In genomic region chr6:11185204-11185842, GRCh38 we compare ENCODE assay signal across 23 cellular contexts. TPM values are rescaled to one million over a fixed set of nuclear protein-coding genes. Genes with fewer than 3 reads are reported as not detected.
A peak's percentile ranks its signal among the peaks of the same experiment; 100 is the strongest.
DNase-seq lines count a peak whose midpoint lies in the region; ATAC-seq, FAIRE-seq and TF ChIP-seq lines count a peak whose summit lies in the region.
"Had no signal": no experiment of that assay in that cellular context is flagged by ENCODE, and none has a peak within 500 bp of the region (broad histone marks: within the 10 kb centered on the region; RNA-seq: fewer than 3 reads in every experiment).

No MANE protein-coding gene starts in this region.

- no peaks in the 10 kb centered on the region for H3K4me1 ChIP-seq in heart right ventricle
- H3K4me1 ChIP-seq in right atrium auricular region, result no peaks in the 10 kb centered on the region
- H3K4me1 ChIP-seq in K562 (replicated peaks in 1 of 2; ENCODE audit: control insufficient read depth in 2 of 2, insufficient read depth in 2 of 2, low read length in 2 of 2), result no peaks in the 10 kb centered on the region; a peak in 1 of 5 replicates
- H3K4me1 ChIP-seq: BLaER1 had no signal

- H3K9me1 ChIP-seq in K562 (ENCODE audit: control insufficient read depth, insufficient read depth, low read length), result no peaks in the 10 kb centered on the region

- H3K4me3 Mint-ChIP-seq in immature natural killer cell (no peak overlapping the region), type B pancreatic cell (no peak overlapping the region)
- H3K4me3 Mint-ChIP-seq: CD4-positive, alpha-beta memory T cell; HFFc6 had no signal

- H3K9me3 Mint-ChIP-seq in immature natural killer cell, result no peaks in the 10 kb centered on the region
- H3K9me3 Mint-ChIP-seq in type B pancreatic cell, result no peaks in the 10 kb centered on the region
- H3K9me3 Mint-ChIP-seq: HFFc6 had no signal

- TF ChIP-seq RAD21 in K562 (CRISPR knock-in tag; conservative IDR thresholded peaks at IDR 0.05 in 1 of 2, IDR thresholded peaks at IDR 0.05 in 1 of 2), result no peak

- peak overlapping the region; percentile 10 to 62 (median 30) for H3K27ac Mint-ChIP-seq in immature natural killer cell
- no peak overlapping the region for H3K27ac Mint-ChIP-seq in type B pancreatic cell
- H3K27ac Mint-ChIP-seq: HFFc6 had no signal

- H3K9me3 ChIP-seq in heart right ventricle (peaks cover 0 to 12% (median 0%) of the 10 kb centered on the region in 11 donors), right atrium auricular region (peaks cover 0 to 9% of the 10 kb centered on the region in 2 donors), K562 (replicated peaks; ENCODE audit: control insufficient read depth, insufficient read depth, low read depth, low read length) (no peaks in the 10 kb centered on the region)

- in situ Hi-C loops in K562 (cut with MboI), result no loop called here

- no peaks in the 10 kb centered on the region for H3K27me3 ChIP-seq in heart right ventricle
- H3K27me3 ChIP-seq in right atrium auricular region, result no peaks in the 10 kb centered on the region
- peaks cover 11 to 21% of the 10 kb centered on the region in 2 experiments for H3K27me3 ChIP-seq in K562 (ENCODE audit: control insufficient read depth in 2 of 2, insufficient read depth in 2 of 2, low read length in 2 of 2)
- H3K27me3 ChIP-seq: BLaER1 had no signal

- H3K9ac ChIP-seq in K562 (ENCODE audit: insufficient read depth in 1 of 2, low read depth in 2 of 2, low read length in 2 of 2), result no peak overlapping the region
- H3K9ac ChIP-seq: BLaER1, KMS-11 had no signal

- H3K4me1 Mint-ChIP-seq in immature natural killer cell (peaks cover 3 to 26% of the 10 kb centered on the region in 2 donors), type B pancreatic cell (ENCODE audit: unreplicated experiment) (no peaks in the 10 kb centered on the region)

- intact Hi-C loops in heart right ventricle (cut with DNase I) (no loop called here), K562 (cut with micrococcal nuclease) (no loop called here)

- TF ChIP-seq EP300 in K562 (IDR thresholded peaks at IDR 0.05; ENCODE audit: low read length), result no peak

- H3K4me3 ChIP-seq in heart right ventricle, result no peak overlapping the region
- no peak overlapping the region for H3K4me3 ChIP-seq in right atrium auricular region
- H3K4me3 ChIP-seq in K562, result no peak overlapping the region
- H3K4me3 ChIP-seq: BLaER1 had no signal

- no peaks in the 10 kb centered on the region for H4K20me1 ChIP-seq in K562 (replicated peaks; ENCODE audit: control insufficient read depth, insufficient read depth, low read length)
- H4K20me1 ChIP-seq: BLaER1 had no signal

- DNase-seq in heart right ventricle (no peak), right atrium auricular region (ENCODE audit: low spot score) (no peak), K562 (ENCODE audit: extremely low read depth in 1 of 4, low spot score in 3 of 4) (no peak), immature natural killer cell (no peak), type B pancreatic cell (ENCODE audit: extremely low spot score, unreplicated experiment) (peak; percentile 24), NCI-H1436 (lab: John Stamatoyannopoulos, UW) (no peak), NCI-H2081 treated with DMSO at 0.1 percent for 48 hours (lab: John Stamatoyannopoulos, UW) (no peak), DMS53 treated with DMSO at 0.1 percent for 48 hours (lab: John Stamatoyannopoulos, UW; ENCODE audit: unreplicated experiment) (no peak)
- DNase-seq: CD4-positive, alpha-beta memory T cell; DMS153; H7; HFFc6; NCI-H1417 treated with DMSO at 0.1 percent for 48 hours; NCI-H1930; NCI-H2171; NCI-H446; NCI-H526 treated with DMSO at 0.1 percent for 48 hours had no signal

- H3K36me3 Mint-ChIP-seq in immature natural killer cell (peaks cover 39 to 77% (median 54%) of the 10 kb centered on the region in 3 donors), type B pancreatic cell (peaks cover 38% of the 10 kb centered on the region)

- TF ChIP-seq CTCF in heart right ventricle (IDR thresholded peaks at IDR 0.05) (no peak), right atrium auricular region (IDR thresholded peaks at IDR 0.05) (no peak), K562 (IDR thresholded peaks at IDR 0.05 in 2 of 3, conservative IDR thresholded peaks at IDR 0.05 in 1 of 3; ENCODE audit: insufficient read depth in 2 of 3, low read depth in 1 of 3, low read length in 3 of 3) (no peak), type B pancreatic cell (conservative IDR thresholded peaks at IDR 0.05) (no peak)

- H3K4me2 ChIP-seq in K562 (ENCODE audit: insufficient read depth, low read length), result peak overlapping the region; percentile 62
- H3K4me2 ChIP-seq: BLaER1, KMS-11 had no signal

- TF ChIP-seq POLR2A in K562 (conservative IDR thresholded peaks at IDR 0.05), result no peak

- BruUV-seq in K562 (replicated peaks; lab: Mats Ljungman, UMichigan), result no TSS peak

- H3K36me3 ChIP-seq in heart right ventricle, result peaks cover 0 to 78% (median 54%) of the 10 kb centered on the region in 9 donors
- peaks cover 55% of the 10 kb centered on the region for H3K36me3 ChIP-seq in right atrium auricular region
- no peaks in the 10 kb centered on the region for H3K36me3 ChIP-seq in K562 (ENCODE audit: control insufficient read depth, insufficient read depth, low read length)

- H3K27me3 Mint-ChIP-seq in immature natural killer cell (ENCODE audit: low read depth in 3 of 3) (no peaks in the 10 kb centered on the region), type B pancreatic cell (no peaks in the 10 kb centered on the region)
- H3K27me3 Mint-ChIP-seq: CD4-positive, alpha-beta memory T cell had no signal

- WGBS in heart right ventricle, 2 donors, result 85 to 86% methylated on average over 17 of the region's 17 CpGs
- WGBS in K562 (ENCODE audit: insufficient coverage, low coverage, missing lambda C conversion rate), result 1% methylated on average over 17 of the region's 17 CpGs

- H3K27ac ChIP-seq in heart right ventricle (no peak overlapping the region), right atrium auricular region (no peak overlapping the region), K562 (ENCODE audit: extremely low read depth, low read depth, low read length) (no peak overlapping the region)
- H3K27ac ChIP-seq: BLaER1, KMS-11 had no signal

- CTCF ChIA-PET in K562 (lab: Yijun Ruan, JAX; ENCODE audit: low intra/inter-chr PET ratio), result no interaction called here

- no peak for FAIRE-seq in K562 (lab: Jason Lieb, UNC)
- FAIRE-seq: A204.1, GM12892, GM18507 had no signal

- peak overlapping the region; percentile 84 for H2AFZ ChIP-seq in K562 (ENCODE audit: low read depth, low read length)

- POLR2A ChIA-PET in K562 (lab: Yijun Ruan, JAX), result no interaction called here

- no peaks in the 10 kb centered on the region for H3K79me2 ChIP-seq in K562 (ENCODE audit: control insufficient read depth, insufficient read depth, low read length)

- ATAC-seq in heart right ventricle, result peak in 5 of 8 donors; percentile 20 to 38 (median 27)
- peak; percentile 71; the same call in 2 of the 3 replicates for ATAC-seq in K562
- ATAC-seq: Panc1 had no signal

TF ChIP-seq in K562, 482 proteins besides CTCF, POLR2A, EP300 and RAD21:
- peak; percentile 27 to 86 (median 70) for TF ChIP-seq YY1 (IDR thresholded peaks at IDR 0.05; ENCODE audit: borderline replicate concordance in 1 of 3, control insufficient read depth in 1 of 3, extremely low read depth in 1 of 3, insufficient read depth in 3 of 3, insufficient read length in 1 of 3, insufficient replicate concordance in 2 of 3, low read depth in 1 of 3, low read length in 2 of 3)
- no peak for TF ChIP-seq TFAM (CRISPR knock-in tag; conservative IDR thresholded peaks at IDR 0.05)
- peak; percentile 17; the same call in 1 of the 2 replicates for TF ChIP-seq RNF2 (IDR thresholded peaks at IDR 0.05)
- TF ChIP-seq ZNF707 (CRISPR knock-in tag; conservative IDR thresholded peaks at IDR 0.05), result no peak
- no peak for TF ChIP-seq CXXC5 (CRISPR knock-in tag; IDR thresholded peaks at IDR 0.05)
- no peak for TF ChIP-seq CHD1 (IDR thresholded peaks at IDR 0.05; ENCODE audit: low read length)
- no peak for TF ChIP-seq ZNF134 (CRISPR knock-in tag; conservative IDR thresholded peaks at IDR 0.05)
- TF ChIP-seq EHMT2 (IDR thresholded peaks at IDR 0.05), result no peak
- no peak for TF ChIP-seq ZNF395 (CRISPR knock-in tag; IDR thresholded peaks at IDR 0.05)
- peak; percentile 72 for TF ChIP-seq RFX1 (IDR thresholded peaks at IDR 0.05)
TF ChIP-seq in K562: peak in this region for 3.

RNA-seq across cellular contexts. Expression of gene NEDD9, which starts 47.1 kb away (rescaled TPM):
- total RNA-seq in heart right ventricle (10 to 100 TPM; 10.8 to 34.2 (median 24.6) TPM), right atrium auricular region (10 to 100 TPM; 47.3 to 56.2 TPM), K562 (2014; rRNA removed) (not detected in 2 replicates), K562 (2014; rRNA removed; fragmentation: Illumina TruSeq; extraction: Trizol) (0.04 TPM in 1 of 2 replicates, not detected in the other), K562 (2015; rRNA removed; fragmentation: Illumina TruSeq; extraction: Trizol) (0.19 TPM in 1 of 2 replicates, not detected in the other), K562 (2021) (0.18 and 0.31 TPM in 2 replicates), type B pancreatic cell (ENCODE audit: low replicate concordance) (21.3 and 29.0 TPM in 2 replicates)
- polyA plus RNA-seq in heart right ventricle (10 to 100 TPM; 18.7 to 19.3 TPM), K562 (2011; rRNA removed) (0.05 and 0.15 TPM in 2 replicates), K562 (2014; fragmentation: Illumina TruSeq; extraction: Trizol) (not detected in 2 replicates), K562 (2014; fragmentation: Nextera tagmentation; extraction: Ambion mirVana) (not detected), K562 (2014; rRNA removed) (not detected in 2 replicates), immature natural killer cell (10 to 100 TPM; 26.2 to 73.6 (median 27.6) TPM)
- total RNA-seq in K562 (2011; cell fraction: chromatin; rRNA removed; ENCODE audit: low replicate concordance), result not detected in 2 replicates
- not detected in 2 replicates for total RNA-seq in K562 (2011; cell fraction: nucleolus; rRNA removed)
- total RNA-seq in K562 (2011; cell fraction: nucleoplasm; rRNA removed), result not detected in 2 replicates
- polyA plus RNA-seq in K562 (2011; cell fraction: cytosol; rRNA removed), result 0.01 TPM in 1 of 2 replicates, not detected in the other
- not detected in 2 replicates for polyA plus RNA-seq in K562 (2011; cell fraction: nucleus; rRNA removed)
- polyA plus RNA-seq in K562 (2012), result 0.17 and 1.1 TPM in 2 replicates
- polyA minus RNA-seq in K562 (2011; rRNA and poly(A)+ RNA removed), result 0.21 TPM in 1 of 2 replicates, not detected in the other
- polyA minus RNA-seq in K562 (2011; cell fraction: cytosol; rRNA and poly(A)+ RNA removed), result 1.2 TPM in 1 of 2 replicates, not detected in the other
- polyA minus RNA-seq in K562 (2011; cell fraction: nucleus; rRNA and poly(A)+ RNA removed), result not detected in 2 replicates

Comparison
In these comparisons a context has a peak if more than half of its experiments do, and no peak if none do; other contexts are left out.
1. RNA of gene NEDD9, which starts 47.1 kb away (total RNA-seq): 47.3 to 56.2 TPM in right atrium auricular region, 10.8 to 34.2 TPM in heart right ventricle and 21.3 to 29.0 TPM in type B pancreatic cell; 0.04 to 0.31 TPM in K562; every median in the first group is over 4 times any median in the second.